In genomic region chr1:160407819-160408801, GRCh38 we compare ENCODE assay signal across 14 cellular contexts. TPM values are rescaled to one million over a fixed set of nuclear protein-coding genes. Genes with fewer than 3 reads are reported as not detected.
DNase-seq lines count a peak whose midpoint lies in the region; ATAC-seq, FAIRE-seq and TF ChIP-seq lines count a peak whose summit lies in the region.
"Had no signal": no experiment of that assay in that cellular context is flagged by ENCODE, and none has a peak within 500 bp of the region (broad histone marks: within the 10 kb centered on the region; RNA-seq: fewer than 3 reads in every experiment).

No MANE protein-coding gene starts in this region.

- no peaks in the 10 kb centered on the region for H4K20me1 ChIP-seq in PC-3 (ENCODE audit: low read length)

- 0 out of 2 replicates have a peak overlapping the region, but pooled peaks have one; percentile 9 for H3K9ac ChIP-seq in PC-3 (ENCODE audit: low read length)

- peaks cover 25% of the 10 kb centered on the region for H3K4me1 ChIP-seq in PC-3 (ENCODE audit: insufficient read depth, low read length)

- H3K9me2 ChIP-seq in PC-3 (replicated peaks; ENCODE audit: low read length) = no peaks in the 10 kb centered on the region

- intact Hi-C loops in PC-3 (cut with micrococcal nuclease) = no loop called here

- H3K27ac ChIP-seq in PC-3 (ENCODE audit: low read length) = peak overlapping the region; percentile 59
- H3K27ac ChIP-seq: cardiac muscle cell had no signal

- peak overlapping the region; percentile 24 for H2AFZ ChIP-seq in PC-3 (ENCODE audit: low read length)

- no peaks in the 10 kb centered on the region for H3K36me3 Mint-ChIP-seq in T-helper 2 cell treated with Interferon-gamma antibody and Interleukin-4, amounts not matched to agents 5 μg/mL and 100 μg/mL, for 36 hours (ENCODE audit: low read depth)

- no peaks in the 10 kb centered on the region for H3K9me3 Mint-ChIP-seq in T-helper 2 cell treated with Interferon-gamma antibody and Interleukin-4, amounts not matched to agents 5 μg/mL and 100 μg/mL, for 36 hours

- no peaks in the 10 kb centered on the region for H3F3A ChIP-seq in PC-3 (ENCODE audit: low read length, unreplicated experiment)

- H3K27ac Mint-ChIP-seq in T-helper 2 cell treated with Interferon-gamma antibody and Interleukin-4, amounts not matched to agents 5 μg/mL and 100 μg/mL, for 36 hours = no peak overlapping the region
- H3K27ac Mint-ChIP-seq: activated CD8-positive, alpha-beta T cell treated with anti-CD3 and anti-CD28 coated beads, Interleukin-2, amount 10 ng/mL, durations not matched to agents 7 days and 5 days; T-helper 17 cell had no signal

- H3K27me3 ChIP-seq in PC-3 (ENCODE audit: low read length) = peaks cover 11% of the 10 kb centered on the region
- H3K27me3 ChIP-seq: cardiac muscle cell had no signal

- H3K4me2 ChIP-seq in PC-3 (ENCODE audit: low read length) = peak overlapping the region; percentile 79

- DNase-seq in H54 (ENCODE audit: insufficient read length, low spot score) (peak; percentile 82), PC-3 (peak; percentile 84), fibroblast of mammary gland (ENCODE audit: low read depth) (peak; percentile 4), retina (peak; percentile 33), NCI-H1092 treated with DMSO at 0.1 percent for 48 hours (lab: John Stamatoyannopoulos, UW) (no peak), activated gamma-delta T cell (lab: John Stamatoyannopoulos, UW) (no peak)
- no peak for DNase-seq in activated CD4-positive, CD25-positive, alpha-beta regulatory T cell treated with anti-CD3 and anti-CD28 coated beads, Interleukin-2, amount 50 U/mL, for 72 hours
- DNase-seq in T-helper 2 cell treated with Interferon-gamma antibody and Interleukin-4, amounts not matched to agents 5 μg/mL and 100 μg/mL, for 36 hours (ENCODE audit: low spot score) = no peak
- DNase-seq: activated CD8-positive, alpha-beta T cell treated with anti-CD3 and anti-CD28 coated beads, Interleukin-2, amount 10 ng/mL, durations not matched to agents 7 days and 5 days; activated gamma-delta T cell treated with Interleukin-2 at 50 U/mL for 16 hours; stimulated activated CD4-positive, alpha-beta T cell treated with anti-CD3 and anti-CD28 coated beads, Interleukin-4, amount 100 ng/mL, for 24 hours; stimulated activated naive CD8-positive, alpha-beta T cell treated with anti-CD3 and anti-CD28 coated beads, Interleukin-15, Interleukin-2, amounts not matched to agents 100 U/mL and 50 U/mL, for 24 hours; T-helper 17 cell had no signal

- POLR2A ChIA-PET in PC-3 (lab: Charles Lee; ENCODE audit: unreplicated experiment) = no interaction called here

- ATAC-seq in PC-3 = peak; percentile 42
- ATAC-seq: activated CD8-positive, alpha-beta T cell treated with anti-CD3 and anti-CD28 coated beads, Interleukin-2, amount 10 ng/mL, durations not matched to agents 7 days and 5 days; stimulated activated naive CD8-positive, alpha-beta T cell treated with anti-CD3 and anti-CD28 coated beads, Interleukin-15, Interleukin-2, amounts not matched to agents 100 U/mL and 50 U/mL, for 24 hours; T-helper 17 cell had no signal

- FAIRE-seq in H54 (lab: Jason Lieb, UNC) = no peak

- TF ChIP-seq POLR2A in H54 (IDR thresholded peaks at IDR 0.05; ENCODE audit: low read depth, low read length) = no peak

- H3K9me3 ChIP-seq in PC-3 (ENCODE audit: low read length) = no peaks in the 10 kb centered on the region

- CTCF ChIA-PET in PC-3 (lab: Charles Lee) = interaction anchor here (0.5 to 0.6 kb wide), 5 partner anchors 16 to 747 kb away, joined by 3 to 13 read pairs (median 7); no protein-coding TSS in a partner anchor

- no peaks in the 10 kb centered on the region for H3K79me2 ChIP-seq in PC-3 (ENCODE audit: low read length)

- H3K4me3 Mint-ChIP-seq in T-helper 2 cell treated with Interferon-gamma antibody and Interleukin-4, amounts not matched to agents 5 μg/mL and 100 μg/mL, for 36 hours = no peak overlapping the region
- H3K4me3 Mint-ChIP-seq: activated CD8-positive, alpha-beta T cell treated with anti-CD3 and anti-CD28 coated beads, Interleukin-2, amount 10 ng/mL, durations not matched to agents 7 days and 5 days; T-helper 17 cell had no signal

- TF ChIP-seq CTCF in PC-3 (conservative IDR thresholded peaks at IDR 0.05; ENCODE audit: low read depth, low read length) (no peak), fibroblast of mammary gland (conservative IDR thresholded peaks at IDR 0.05; ENCODE audit: control insufficient read depth, insufficient read depth, low read depth, low read length) (no peak)

- no TSS peak for BruUV-seq in PC-3 (replicated peaks; lab: Mats Ljungman, UMichigan)

- H3K4me3 ChIP-seq in PC-3 (ENCODE audit: low read length) (peak overlapping the region; percentile 46; the same call in 1 of the 2 replicates), fibroblast of mammary gland (ENCODE audit: control insufficient read depth, low read depth, low read length) (no peak overlapping the region)
- H3K4me3 ChIP-seq: cardiac muscle cell had no signal

- no peaks in the 10 kb centered on the region for H3K36me3 ChIP-seq in PC-3 (ENCODE audit: low read depth, low read length)
- H3K36me3 ChIP-seq: cardiac muscle cell had no signal

- no peaks in the 10 kb centered on the region for H3K4me1 Mint-ChIP-seq in T-helper 2 cell treated with Interferon-gamma antibody and Interleukin-4, amounts not matched to agents 5 μg/mL and 100 μg/mL, for 36 hours (ENCODE audit: low read depth)

- peaks cover 18% of the 10 kb centered on the region for H3K27me3 Mint-ChIP-seq in T-helper 2 cell treated with Interferon-gamma antibody and Interleukin-4, amounts not matched to agents 5 μg/mL and 100 μg/mL, for 36 hours (ENCODE audit: low read depth)

RNA-seq across cellular contexts. Expression of gene VANGL2, which starts 7.7 kb away (rescaled TPM):
- total RNA-seq in PC-3 (2014; rRNA removed) = 0.06 and 0.44 TPM in 2 replicates
- total RNA-seq: activated CD8-positive, alpha-beta T cell treated with anti-CD3 and anti-CD28 coated beads, Interleukin-2, amount 10 ng/mL, durations not matched to agents 7 days and 5 days; T-helper 17 cell had no signal

RNA-seq across cellular contexts. Expression of gene NHLH1, which starts 41.2 kb away (rescaled TPM):
- total RNA-seq in PC-3 (2014; rRNA removed) = not detected in 2 replicates

Comparison
In these comparisons a context has a peak if more than half of its experiments do, and no peak if none do; other contexts are left out.
1. DNase-seq: peak in H54 (single experiment), PC-3 (single experiment), fibroblast of mammary gland (single experiment) and retina (single experiment); none in activated CD4-positive, CD25-positive, alpha-beta regulatory T cell treated with anti-CD3 and anti-CD28 coated beads, Interleukin-2, amount 50 U/mL, for 72 hours (single experiment), T-helper 2 cell treated with Interferon-gamma antibody and Interleukin-4, amounts not matched to agents 5 μg/mL and 100 μg/mL, for 36 hours (single experiment), NCI-H1092 treated with DMSO at 0.1 percent for 48 hours (single experiment) and activated gamma-delta T cell (single experiment).